ENCODE assay signal across 1 cellular context in the genomic region with DNA sequence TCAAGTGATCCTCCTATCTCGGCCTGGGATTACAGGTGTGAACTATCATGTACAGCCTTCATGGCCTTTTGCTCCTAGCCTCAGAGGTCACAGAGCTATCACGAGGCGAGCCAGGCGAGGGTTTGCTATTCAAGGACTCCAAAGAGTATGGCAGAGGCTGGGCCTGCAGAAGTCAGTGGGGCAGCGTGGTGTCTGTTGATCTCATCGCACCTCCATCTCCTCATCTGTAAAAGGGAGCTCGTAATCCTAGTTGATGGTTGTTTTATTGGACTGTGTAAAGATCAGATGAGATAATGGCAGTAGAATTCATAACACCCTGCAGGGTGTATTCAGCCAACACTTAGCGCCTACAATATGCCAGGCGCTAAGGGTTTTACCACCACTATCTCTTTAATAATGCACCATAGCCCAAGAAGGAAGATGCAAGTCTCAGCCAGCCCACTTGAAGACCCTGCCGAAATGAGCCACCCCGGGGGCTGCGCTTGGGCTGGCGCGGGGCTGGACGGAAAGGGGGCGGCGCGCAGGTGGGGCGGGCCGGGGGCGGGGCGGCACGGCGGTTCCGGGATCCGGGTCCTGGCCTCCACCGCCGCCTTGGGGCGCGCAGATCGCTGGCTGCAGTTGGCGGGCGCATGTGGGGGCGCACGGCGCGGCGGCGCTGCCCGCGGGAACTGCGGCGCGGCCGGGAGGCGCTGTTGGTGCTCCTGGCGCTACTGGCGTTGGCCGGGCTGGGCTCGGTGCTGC.
TF ChIP-seq lines count a peak whose summit lies in the region.

TSS of gene GALNT12 (plus strand) at position 601 of the 741 bp plus-strand sequence. CDS start at position 630, 29 bp downstream.

TF ChIP-seq in IMR-90, 13 proteins besides CTCF, POLR2A, EP300 and RAD21 (continued from another document):
- no peak for TF ChIP-seq ELK1 (IDR thresholded peaks at IDR 0.05; ENCODE audit: borderline replicate concordance, low read depth, low read length)
